In genomic region chr17:39166437-39167335, GRCh38 we compare ENCODE assay signal across 1 cellular context.
A peak's percentile ranks its signal among the peaks of the same experiment; 100 is the strongest.
TF ChIP-seq lines count a peak whose summit lies in the region.

No MANE protein-coding gene starts in this region.

TF ChIP-seq in K562, 482 proteins besides CTCF, POLR2A, EP300 and RAD21:
- TF ChIP-seq OTX1 (CRISPR knock-in tag; IDR thresholded peaks at IDR 0.05) (0 out of 2 replicates have a peak, but pooled peaks have one; percentile 14), SPI1 (IDR thresholded peaks at IDR 0.05; ENCODE audit: borderline replicate concordance, low read depth, low read length) (peak; percentile 90), KLF10 (CRISPR knock-in tag; IDR thresholded peaks at IDR 0.05) (no peak)
